ENCODE assay signal across 19 cellular contexts in genomic region chr7:24862461-24862860, GRCh38.
"Had no signal": no experiment of that assay in that cellular context is flagged by ENCODE, and none has a peak within 500 bp of the region (broad histone marks: within the 10 kb centered on the region; RNA-seq: fewer than 3 reads in every experiment).

No MANE protein-coding gene starts in this region.

- H3K27me3 Mint-ChIP-seq: naive thymus-derived CD4-positive, alpha-beta T cell; stimulated activated memory B cell treated with anti-CD40 and anti-IgM and Interleukin-4, amounts not matched to agents 10 μg/mL and 1 μg/mL and 100 μg/mL, for 72 hours; stimulated activated naive CD8-positive, alpha-beta T cell treated with anti-CD3 and anti-CD28 coated beads, Interleukin-15, Interleukin-2, amounts not matched to agents 100 ng/mL and 50 ng/mL, for 24 hours had no signal

- H3K27me3 ChIP-seq: esophagus squamous epithelium, foreskin keratinocyte, right lobe of liver, spleen, tibial artery, upper lobe of left lung, uterus had no signal

- H3K36me3 ChIP-seq: right lobe of liver, tibial artery, uterus had no signal

- H3K27ac Mint-ChIP-seq: naive thymus-derived CD4-positive, alpha-beta T cell; nephron progenitor cell; stimulated activated memory B cell treated with anti-CD40 and anti-IgM and Interleukin-4, amounts not matched to agents 10 μg/mL and 1 μg/mL and 100 μg/mL, for 72 hours; stimulated activated naive CD8-positive, alpha-beta T cell treated with anti-CD3 and anti-CD28 coated beads, Interleukin-15, Interleukin-2, amounts not matched to agents 100 ng/mL and 50 ng/mL, for 24 hours had no signal

- H3K27ac ChIP-seq: esophagus squamous epithelium, foreskin keratinocyte, psoas muscle, right lobe of liver, spleen, tibial artery, upper lobe of left lung, uterus had no signal

- H3K4me1 ChIP-seq: esophagus squamous epithelium, foreskin keratinocyte, psoas muscle, right lobe of liver, tibial artery, upper lobe of left lung, uterus had no signal

- H3K4me3 Mint-ChIP-seq: naive thymus-derived CD4-positive, alpha-beta T cell; nephron progenitor cell; stimulated activated memory B cell treated with anti-CD40 and anti-IgM and Interleukin-4, amounts not matched to agents 10 μg/mL and 1 μg/mL and 100 μg/mL, for 72 hours; stimulated activated naive CD8-positive, alpha-beta T cell treated with anti-CD3 and anti-CD28 coated beads, Interleukin-15, Interleukin-2, amounts not matched to agents 100 ng/mL and 50 ng/mL, for 24 hours had no signal

- H3K9me3 Mint-ChIP-seq: naive thymus-derived CD4-positive, alpha-beta T cell; nephron progenitor cell; stimulated activated memory B cell treated with anti-CD40 and anti-IgM and Interleukin-4, amounts not matched to agents 10 μg/mL and 1 μg/mL and 100 μg/mL, for 72 hours; stimulated activated naive CD8-positive, alpha-beta T cell treated with anti-CD3 and anti-CD28 coated beads, Interleukin-15, Interleukin-2, amounts not matched to agents 100 ng/mL and 50 ng/mL, for 24 hours had no signal

- H3K9me3 ChIP-seq: esophagus squamous epithelium, psoas muscle, right lobe of liver, spleen, tibial artery, upper lobe of left lung, uterus had no signal

- H3K4me1 Mint-ChIP-seq: nephron progenitor cell had no signal

- DNase-seq: dermis blood vessel endothelial cell; esophagus squamous epithelium; foreskin keratinocyte; kidney glomerular epithelial cell; mammary epithelial cell; naive thymus-derived CD4-positive, alpha-beta T cell; nephron progenitor cell; psoas muscle; retina; right lobe of liver; spleen; stimulated activated CD4-positive, alpha-beta T cell treated with anti-CD3 and anti-CD28 coated beads, Interleukin-15, amount 100 ng/mL, for 24 hours; stimulated activated CD4-positive, alpha-beta T cell treated with anti-CD3 and anti-CD28 coated beads, Interleukin-1b, Interleukin-23, amount 100 ng/mL, for 48 hours; stimulated activated CD4-positive, alpha-beta T cell treated with anti-CD3 and anti-CD28 coated beads, Interleukin-4, amount 100 ng/mL, for 24 hours; tibial artery; upper lobe of left lung; uterus had no signal

- H3K4me3 ChIP-seq: esophagus squamous epithelium, psoas muscle, right lobe of liver, spleen, tibial artery, upper lobe of left lung, uterus had no signal
